Comparison of ENCODE assay signal across 28 cellular contexts in genomic region chr5:31452314-31452713, GRCh38.
"Had no signal": no experiment of that assay in that cellular context is flagged by ENCODE, and none has a peak within 500 bp of the region (broad histone marks: within the 10 kb centered on the region; RNA-seq: fewer than 3 reads in every experiment).

No MANE protein-coding gene starts in this region.

- ATAC-seq: activated CD8-positive, alpha-beta T cell treated with anti-CD3 and anti-CD28 coated beads for 36 hours; activated T-cell treated with anti-CD3 and anti-CD28 coated beads, Interleukin-2, amount 50 U/mL, for 4 hours; activated T-helper 17 cell treated with anti-CD3 and anti-CD28 coated beads, Interleukin-2, amount 50 U/mL, for 72 hours; body of pancreas; effector memory CD8-positive, alpha-beta T cell; gastroesophageal sphincter; heart right ventricle; T-helper 17 cell had no signal

- DNase-seq: activated CD4-positive, alpha-beta T cell treated with anti-CD3 and anti-CD28 coated beads for 1 hour; activated CD4-positive, alpha-beta T cell treated with anti-CD3 and anti-CD28 coated beads for 4 hours; activated CD4-positive, alpha-beta T cell treated with anti-CD3 and anti-CD28 coated beads, Interleukin-2, amount 50 U/mL, for 1 hour; activated CD4-positive, alpha-beta T cell treated with anti-CD3 and anti-CD28 coated beads, Interleukin-2, amount 50 U/mL, for 48 hours; activated CD8-positive, alpha-beta memory T cell treated with anti-CD3 and anti-CD28 coated beads for 24 hours; activated CD8-positive, alpha-beta T cell treated with anti-CD3 and anti-CD28 coated beads for 36 hours; activated effector memory CD4-positive, alpha-beta T cell treated with Interleukin-2 at 50 U/mL for 16 hours; activated gamma-delta T cell treated with Interleukin-2 at 50 U/mL for 16 hours; activated naive CD4-positive, alpha-beta T cell treated with anti-CD3 and anti-CD28 coated beads, Interleukin-2, amount 50 U/mL, for 16 hours; activated naive CD4-positive, alpha-beta T cell treated with Interleukin-2 at 50 U/mL for 16 hours; activated T-cell treated with anti-CD3 and anti-CD28 coated beads, Interleukin-2, amount 50 U/mL, for 4 hours; amygdala; aorta; body of pancreas; caudate nucleus; cortex of kidney; dermis blood vessel endothelial cell; effector CD4-positive, alpha-beta T cell; effector memory CD8-positive, alpha-beta T cell; erythroblast; foreskin melanocyte; heart right ventricle; T-helper 1 cell; T-helper 17 cell had no signal

- H3K4me3 ChIP-seq: body of pancreas, esophagus muscularis mucosa, gastroesophageal sphincter, heart right ventricle had no signal

- H3K27me3 ChIP-seq: body of pancreas, esophagus muscularis mucosa, gastroesophageal sphincter, heart right ventricle had no signal

- H3K4me1 ChIP-seq: body of pancreas, esophagus muscularis mucosa, gastroesophageal sphincter, heart right ventricle had no signal

- FAIRE-seq: colon had no signal

- H3K27ac ChIP-seq: body of pancreas, esophagus muscularis mucosa, gastroesophageal sphincter, heart right ventricle had no signal
